Comparison of ENCODE assay signal across 1 cellular context in the genomic region with DNA sequence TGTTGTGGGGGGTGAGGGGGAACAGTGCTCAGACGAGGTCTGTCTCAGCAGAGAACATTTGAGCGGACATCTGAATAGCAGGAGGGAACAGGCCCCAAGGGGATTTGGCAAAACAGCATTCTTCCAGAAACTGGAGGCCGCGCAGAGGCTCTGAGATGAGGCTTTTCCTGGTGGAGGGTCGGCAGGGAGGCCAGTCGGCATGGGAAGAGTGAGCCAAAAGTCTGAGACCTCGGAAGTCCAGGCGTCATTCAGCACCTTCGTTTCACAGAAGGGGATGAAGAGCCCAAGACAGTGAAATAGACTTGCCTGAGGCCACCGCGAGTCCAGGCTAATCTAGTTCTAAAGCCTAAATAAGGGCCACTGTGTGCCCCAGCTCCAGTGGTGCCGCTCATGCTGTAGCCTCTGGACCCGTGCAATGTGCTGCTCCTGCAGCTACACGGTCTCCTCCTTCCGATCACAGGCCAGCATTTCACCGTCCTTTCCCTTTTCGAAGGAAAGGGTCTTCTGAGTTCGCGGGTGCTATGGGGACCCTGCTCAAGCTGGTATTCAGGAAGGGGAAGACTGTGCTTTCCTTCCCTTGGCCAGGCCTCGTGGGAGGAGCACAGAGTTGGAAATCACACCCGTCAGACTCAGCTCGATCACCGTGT.
TF ChIP-seq lines count a peak whose summit lies in the region.

No MANE protein-coding gene starts in this region.

TF ChIP-seq in liver, 16 proteins besides CTCF, POLR2A, EP300 and RAD21 (continued from another document):
- TF ChIP-seq, protein P1, sequence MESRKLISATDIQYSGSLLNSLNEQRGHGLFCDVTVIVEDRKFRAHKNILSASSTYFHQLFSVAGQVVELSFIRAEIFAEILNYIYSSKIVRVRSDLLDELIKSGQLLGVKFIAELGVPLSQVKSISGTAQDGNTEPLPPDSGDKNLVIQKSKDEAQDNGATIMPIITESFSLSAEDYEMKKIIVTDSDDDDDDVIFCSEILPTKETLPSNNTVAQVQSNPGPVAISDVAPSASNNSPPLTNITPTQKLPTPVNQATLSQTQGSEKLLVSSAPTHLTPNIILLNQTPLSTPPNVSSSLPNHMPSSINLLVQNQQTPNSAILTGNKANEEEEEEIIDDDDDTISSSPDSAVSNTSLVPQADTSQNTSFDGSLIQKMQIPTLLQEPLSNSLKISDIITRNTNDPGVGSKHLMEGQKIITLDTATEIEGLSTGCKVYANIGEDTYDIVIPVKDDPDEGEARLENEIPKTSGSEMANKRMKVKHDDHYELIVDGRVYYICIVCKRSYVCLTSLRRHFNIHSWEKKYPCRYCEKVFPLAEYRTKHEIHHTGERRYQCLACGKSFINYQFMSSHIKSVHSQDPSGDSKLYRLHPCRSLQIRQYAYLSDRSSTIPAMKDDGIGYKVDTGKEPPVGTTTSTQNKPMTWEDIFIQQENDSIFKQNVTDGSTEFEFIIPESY (IDR thresholded peaks at IDR 0.05) = no peak
- TF ChIP-seq FOXA1 (IDR thresholded peaks at IDR 0.05) (no peak), SP1 (IDR thresholded peaks at IDR 0.05) (no peak), TAF1 (conservative IDR thresholded peaks at IDR 0.05) (no peak), GABPA (IDR thresholded peaks at IDR 0.05 in 1 of 2, conservative IDR thresholded peaks at IDR 0.05 in 1 of 2) (no peak), RXRA (IDR thresholded peaks at IDR 0.05) (no peak), JUND (IDR thresholded peaks at IDR 0.05) (no peak), HNF4A (conservative IDR thresholded peaks at IDR 0.05) (no peak), HNF4G (IDR thresholded peaks at IDR 0.05) (no peak), FOXA2 (IDR thresholded peaks at IDR 0.05) (no peak)
- TF ChIP-seq, protein P2, sequence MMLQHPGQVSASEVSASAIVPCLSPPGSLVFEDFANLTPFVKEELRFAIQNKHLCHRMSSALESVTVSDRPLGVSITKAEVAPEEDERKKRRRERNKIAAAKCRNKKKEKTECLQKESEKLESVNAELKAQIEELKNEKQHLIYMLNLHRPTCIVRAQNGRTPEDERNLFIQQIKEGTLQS (IDR thresholded peaks at IDR 0.05) = no peak
- TF ChIP-seq, protein P3, sequence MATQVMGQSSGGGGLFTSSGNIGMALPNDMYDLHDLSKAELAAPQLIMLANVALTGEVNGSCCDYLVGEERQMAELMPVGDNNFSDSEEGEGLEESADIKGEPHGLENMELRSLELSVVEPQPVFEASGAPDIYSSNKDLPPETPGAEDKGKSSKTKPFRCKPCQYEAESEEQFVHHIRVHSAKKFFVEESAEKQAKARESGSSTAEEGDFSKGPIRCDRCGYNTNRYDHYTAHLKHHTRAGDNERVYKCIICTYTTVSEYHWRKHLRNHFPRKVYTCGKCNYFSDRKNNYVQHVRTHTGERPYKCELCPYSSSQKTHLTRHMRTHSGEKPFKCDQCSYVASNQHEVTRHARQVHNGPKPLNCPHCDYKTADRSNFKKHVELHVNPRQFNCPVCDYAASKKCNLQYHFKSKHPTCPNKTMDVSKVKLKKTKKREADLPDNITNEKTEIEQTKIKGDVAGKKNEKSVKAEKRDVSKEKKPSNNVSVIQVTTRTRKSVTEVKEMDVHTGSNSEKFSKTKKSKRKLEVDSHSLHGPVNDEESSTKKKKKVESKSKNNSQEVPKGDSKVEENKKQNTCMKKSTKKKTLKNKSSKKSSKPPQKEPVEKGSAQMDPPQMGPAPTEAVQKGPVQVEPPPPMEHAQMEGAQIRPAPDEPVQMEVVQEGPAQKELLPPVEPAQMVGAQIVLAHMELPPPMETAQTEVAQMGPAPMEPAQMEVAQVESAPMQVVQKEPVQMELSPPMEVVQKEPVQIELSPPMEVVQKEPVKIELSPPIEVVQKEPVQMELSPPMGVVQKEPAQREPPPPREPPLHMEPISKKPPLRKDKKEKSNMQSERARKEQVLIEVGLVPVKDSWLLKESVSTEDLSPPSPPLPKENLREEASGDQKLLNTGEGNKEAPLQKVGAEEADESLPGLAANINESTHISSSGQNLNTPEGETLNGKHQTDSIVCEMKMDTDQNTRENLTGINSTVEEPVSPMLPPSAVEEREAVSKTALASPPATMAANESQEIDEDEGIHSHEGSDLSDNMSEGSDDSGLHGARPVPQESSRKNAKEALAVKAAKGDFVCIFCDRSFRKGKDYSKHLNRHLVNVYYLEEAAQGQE (IDR thresholded peaks at IDR 0.05) = no peak
- TF ChIP-seq, protein P4, sequence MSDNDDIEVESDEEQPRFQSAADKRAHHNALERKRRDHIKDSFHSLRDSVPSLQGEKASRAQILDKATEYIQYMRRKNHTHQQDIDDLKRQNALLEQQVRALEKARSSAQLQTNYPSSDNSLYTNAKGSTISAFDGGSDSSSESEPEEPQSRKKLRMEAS (IDR thresholded peaks at IDR 0.05) = no peak
